Comparison of ENCODE assay signal across 12 cellular contexts in the genomic region with DNA sequence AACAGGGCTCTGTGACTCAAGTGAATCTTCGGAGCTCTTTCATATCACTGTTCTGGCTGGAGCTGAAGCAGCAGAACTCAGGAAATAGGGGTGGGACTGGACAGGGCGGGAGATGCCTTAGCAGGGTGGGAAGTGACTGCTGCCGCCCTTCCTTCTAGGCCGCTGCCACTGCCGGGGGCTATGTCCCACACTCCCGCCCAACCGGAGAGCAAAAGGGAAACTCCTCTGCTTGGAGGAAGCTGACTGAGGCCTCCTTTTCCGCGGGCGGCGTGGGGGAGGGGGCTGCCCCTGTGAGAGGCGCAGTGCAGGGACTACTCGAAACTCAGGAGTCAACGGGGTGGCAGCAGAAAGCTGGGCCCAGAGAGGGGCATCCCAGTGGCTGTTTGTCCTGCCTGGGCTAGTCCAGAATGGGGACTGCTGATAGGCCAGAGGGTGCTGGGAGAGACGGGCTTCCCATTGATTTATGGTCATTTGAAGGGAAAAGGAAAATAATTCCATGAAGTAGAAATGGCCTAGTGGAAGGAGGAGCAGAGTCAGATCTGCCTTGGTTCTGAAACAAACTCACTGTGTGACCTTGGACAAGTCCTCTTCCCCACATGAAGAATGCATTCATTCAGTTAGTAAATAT. TPM values are rescaled to one million over a fixed set of nuclear protein-coding genes. Genes with fewer than 3 reads are reported as not detected.
DNase-seq lines count a peak whose midpoint lies in the region; ATAC-seq and TF ChIP-seq lines count a peak whose summit lies in the region.
"Had no signal": no experiment of that assay in that cellular context is flagged by ENCODE, and none has a peak within 500 bp of the region (broad histone marks: within the 10 kb centered on the region; RNA-seq: fewer than 3 reads in every experiment).

No MANE protein-coding gene starts in this region.

- H3K9me3 ChIP-seq in transverse colon: no peaks in the 10 kb centered on the region
- H3K9me3 ChIP-seq: thoracic aorta had no signal

- no peak overlapping the region for H3K4me3 ChIP-seq in transverse colon
- H3K4me3 ChIP-seq: thoracic aorta had no signal

- no peak for ATAC-seq in activated T-cell treated with anti-CD3 and anti-CD28 coated beads, Interleukin-2, amount 50 U/mL, for 4 hours
- ATAC-seq in activated CD8-positive, alpha-beta T cell treated with anti-CD3 and anti-CD28 coated beads, Interleukin-2, amount 10 ng/mL, durations not matched to agents 7 days and 5 days: peak; percentile 24
- ATAC-seq in left colon: no peak
- ATAC-seq in naive thymus-derived CD8-positive, alpha-beta T cell: no peak
- ATAC-seq: Panc1 had no signal

- intact Hi-C loops in left colon (cut with DNase I, micrococcal nuclease): no loop called here
- intact Hi-C loops in transverse colon (cut with DNase I; ENCODE audit: low total_unique reads): no loop called here

- H3K27ac ChIP-seq in transverse colon: peak overlapping the region in 1 of 4 donors; percentile 24
- H3K27ac ChIP-seq: epithelial cell of prostate, thoracic aorta had no signal

- no peaks in the 10 kb centered on the region for H3K9me3 Mint-ChIP-seq in activated T-cell treated with anti-CD3 and anti-CD28 coated beads, Interleukin-2, amount 50 U/mL, for 4 hours
- no peaks in the 10 kb centered on the region for H3K9me3 Mint-ChIP-seq in activated CD8-positive, alpha-beta T cell treated with anti-CD3 and anti-CD28 coated beads, Interleukin-2, amount 10 ng/mL, durations not matched to agents 7 days and 5 days (ENCODE audit: insufficient read depth)
- H3K9me3 Mint-ChIP-seq in naive thymus-derived CD8-positive, alpha-beta T cell: no peaks in the 10 kb centered on the region

- no peak for TF ChIP-seq POLR2A in transverse colon (IDR thresholded peaks at IDR 0.05)

- no peak overlapping the region for H3K27ac Mint-ChIP-seq in activated CD8-positive, alpha-beta T cell treated with anti-CD3 and anti-CD28 coated beads, Interleukin-2, amount 10 ng/mL, durations not matched to agents 7 days and 5 days
- H3K27ac Mint-ChIP-seq in naive thymus-derived CD8-positive, alpha-beta T cell: no peak overlapping the region

- POLR2A ChIA-PET in activated CD8-positive, alpha-beta T cell treated with anti-CD3 and anti-CD28 coated beads, Interleukin-2, amount 10 ng/mL, durations not matched to agents 7 days and 5 days (lab: Charles Lee): no interaction called here
- POLR2A ChIA-PET in naive thymus-derived CD8-positive, alpha-beta T cell (lab: Charles Lee): no interaction called here

- peaks cover 18% of the 10 kb centered on the region for H3K27me3 Mint-ChIP-seq in activated T-cell treated with anti-CD3 and anti-CD28 coated beads, Interleukin-2, amount 50 U/mL, for 4 hours (ENCODE audit: low read depth)
- H3K27me3 Mint-ChIP-seq in activated CD8-positive, alpha-beta T cell treated with anti-CD3 and anti-CD28 coated beads, Interleukin-2, amount 10 ng/mL, durations not matched to agents 7 days and 5 days (ENCODE audit: low read depth): peaks cover 8% of the 10 kb centered on the region
- peaks cover 5 to 29% (median 13%) of the 10 kb centered on the region in 5 donors for H3K27me3 Mint-ChIP-seq in naive thymus-derived CD8-positive, alpha-beta T cell

- H3K36me3 ChIP-seq in transverse colon: no peaks in the 10 kb centered on the region
- H3K36me3 ChIP-seq: thoracic aorta had no signal

- in situ Hi-C loops in transverse colon (cut with MboI; ENCODE audit: low pct_ligation_motif_present in 1 of 4, low pct_unique_long_range_greater_than_20kb in 1 of 4, low sequenced_read_pairs in 3 of 4): no loop called here

- no peak for TF ChIP-seq EP300 in transverse colon (IDR thresholded peaks at IDR 0.05; ENCODE audit: low read depth)

- H3K4me1 ChIP-seq in transverse colon: no peaks in the 10 kb centered on the region

- TF ChIP-seq CTCF in transverse colon (IDR thresholded peaks at IDR 0.05): no peak

- H3K4me3 Mint-ChIP-seq in activated T-cell treated with anti-CD3 and anti-CD28 coated beads, Interleukin-2, amount 50 U/mL, for 4 hours: no peak overlapping the region
- no peak overlapping the region for H3K4me3 Mint-ChIP-seq in activated CD8-positive, alpha-beta T cell treated with anti-CD3 and anti-CD28 coated beads, Interleukin-2, amount 10 ng/mL, durations not matched to agents 7 days and 5 days
- H3K4me3 Mint-ChIP-seq in naive thymus-derived CD8-positive, alpha-beta T cell: no peak overlapping the region

- no peaks in the 10 kb centered on the region for H3K27me3 ChIP-seq in transverse colon

- H3K36me3 Mint-ChIP-seq in activated T-cell treated with anti-CD3 and anti-CD28 coated beads, Interleukin-2, amount 50 U/mL, for 4 hours (ENCODE audit: insufficient read depth): no peaks in the 10 kb centered on the region
- no peaks in the 10 kb centered on the region for H3K36me3 Mint-ChIP-seq in activated CD8-positive, alpha-beta T cell treated with anti-CD3 and anti-CD28 coated beads, Interleukin-2, amount 10 ng/mL, durations not matched to agents 7 days and 5 days (ENCODE audit: low read depth)
- no peaks in the 10 kb centered on the region for H3K36me3 Mint-ChIP-seq in naive thymus-derived CD8-positive, alpha-beta T cell

- WGBS in transverse colon (ENCODE audit: low coverage in 1 of 2), 2 donors: 62% methylated on average over 15 of the region's 15 CpGs; no CpG with 5 or more reads in 1 of the 2 donors

- DNase-seq in activated T-cell treated with anti-CD3 and anti-CD28 coated beads, Interleukin-2, amount 50 U/mL, for 48 hours: peak; percentile 32 to 42
- no peak for DNase-seq in activated T-cell treated with anti-CD3 and anti-CD28 coated beads, Interleukin-2, amount 50 U/mL, for 4 hours
- peak; percentile 21 for DNase-seq in activated CD8-positive, alpha-beta T cell treated with anti-CD3 and anti-CD28 coated beads, Interleukin-2, amount 10 ng/mL, durations not matched to agents 7 days and 5 days
- DNase-seq in left colon (peak; percentile 19 to 43), transverse colon (peak; percentile 18)
- no peak for DNase-seq in activated CD8-positive, alpha-beta memory T cell treated with anti-CD3 and anti-CD28 coated beads for 24 hours
- DNase-seq in activated effector memory CD4-positive, alpha-beta T cell treated with Interleukin-2 at 50 U/mL for 16 hours: no peak
- no peak for DNase-seq in naive thymus-derived CD8-positive, alpha-beta T cell
- DNase-seq: NCI-H1417 treated with DMSO at 0.1 percent for 48 hours had no signal

- CTCF ChIA-PET in activated CD8-positive, alpha-beta T cell treated with anti-CD3 and anti-CD28 coated beads, Interleukin-2, amount 10 ng/mL, durations not matched to agents 7 days and 5 days (lab: Charles Lee): no interaction called here

- H3K4me1 Mint-ChIP-seq in activated T-cell treated with anti-CD3 and anti-CD28 coated beads, Interleukin-2, amount 50 U/mL, for 4 hours (ENCODE audit: low read depth): peaks cover 11% of the 10 kb centered on the region
- H3K4me1 Mint-ChIP-seq in activated CD8-positive, alpha-beta T cell treated with anti-CD3 and anti-CD28 coated beads, Interleukin-2, amount 10 ng/mL, durations not matched to agents 7 days and 5 days (ENCODE audit: low read depth): peaks cover 13% of the 10 kb centered on the region
- H3K4me1 Mint-ChIP-seq in naive thymus-derived CD8-positive, alpha-beta T cell: peaks cover 5 to 17% (median 7%) of the 10 kb centered on the region in 4 donors

RNA-seq across cellular contexts. Expression of a gene that starts 36.9 kb away (rescaled TPM):
- total RNA-seq in activated T-cell treated with anti-CD3 and anti-CD28 coated beads, Interleukin-2, amount 50 U/mL, for 4 hours: under 1 TPM; 0.11 to 0.19 (median 0.18) TPM
- total RNA-seq in activated CD8-positive, alpha-beta T cell treated with anti-CD3 and anti-CD28 coated beads, Interleukin-2, amount 10 ng/mL, durations not matched to agents 7 days and 5 days: under 1 TPM; 0.34 to 0.55 TPM
- 1 to 10 TPM; 1.7 to 2.3 TPM for total RNA-seq in left colon
- 10 to 100 TPM in 1 of 4 donors, 1 to 10 TPM in 2, under 1 TPM in 1; 0.60 to 11.6 (median 3.2) TPM for total RNA-seq in transverse colon
- under 1 TPM; 0.14 to 0.31 TPM for total RNA-seq in naive thymus-derived CD8-positive, alpha-beta T cell
- polyA plus RNA-seq in naive thymus-derived CD8-positive, alpha-beta T cell: not detected

Comparison
In these comparisons a context has a peak if more than half of its experiments do, and no peak if none do; other contexts are left out.
1. DNase-seq: peak in activated T-cell treated with anti-CD3 and anti-CD28 coated beads, Interleukin-2, amount 50 U/mL, for 48 hours (2 of 2), activated CD8-positive, alpha-beta T cell treated with anti-CD3 and anti-CD28 coated beads, Interleukin-2, amount 10 ng/mL, durations not matched to agents 7 days and 5 days (single experiment), left colon (2 of 2) and transverse colon (single experiment); none in activated T-cell treated with anti-CD3 and anti-CD28 coated beads, Interleukin-2, amount 50 U/mL, for 4 hours (single experiment), activated CD8-positive, alpha-beta memory T cell treated with anti-CD3 and anti-CD28 coated beads for 24 hours (single experiment), activated effector memory CD4-positive, alpha-beta T cell treated with Interleukin-2 at 50 U/mL for 16 hours (single experiment) and naive thymus-derived CD8-positive, alpha-beta T cell (0 of 10).